24 cellular contexts compared by ENCODE assay signal in the genomic region with DNA sequence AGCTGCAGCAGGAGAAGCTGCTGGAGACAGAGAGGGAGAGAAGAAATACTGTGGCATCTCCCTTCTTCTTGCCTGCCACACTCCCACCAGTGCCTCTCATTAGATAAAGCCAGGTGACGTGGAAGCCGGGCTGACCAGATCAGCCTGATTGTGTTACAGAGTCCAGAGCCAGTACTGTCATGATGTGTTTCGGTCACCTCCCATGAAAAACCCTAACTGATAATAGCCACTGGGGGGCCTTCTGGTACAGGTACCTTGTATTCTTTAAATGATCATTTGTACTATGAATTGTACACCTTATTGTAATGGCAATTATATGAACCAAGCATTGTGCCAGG.
"Had no signal": no experiment of that assay in that cellular context is flagged by ENCODE, and none has a peak within 500 bp of the region (broad histone marks: within the 10 kb centered on the region; RNA-seq: fewer than 3 reads in every experiment).

No MANE protein-coding gene starts in this region.

- H3K27me3 ChIP-seq: esophagus muscularis mucosa, gastroesophageal sphincter, sigmoid colon, thyroid gland had no signal

- H3K9me3 ChIP-seq: esophagus muscularis mucosa, gastroesophageal sphincter, lower lobe of right lung, sigmoid colon, thyroid gland had no signal

- H3K4me3 ChIP-seq: coronary artery, esophagus muscularis mucosa, gastroesophageal sphincter, lower lobe of right lung, sigmoid colon, thyroid gland had no signal

- H3K9me3 Mint-ChIP-seq: activated naive CD8-positive, alpha-beta T cell treated with anti-CD3 and anti-CD28 coated beads for 36 hours; stimulated activated naive CD8-positive, alpha-beta T cell treated with anti-CD3 and anti-CD28 coated beads, Interleukin-15, Interleukin-2, amounts not matched to agents 100 ng/mL and 50 ng/mL, for 24 hours had no signal

- H3K27me3 Mint-ChIP-seq: activated CD4-positive, alpha-beta T cell treated with anti-CD3 and anti-CD28 coated beads for 36 hours; activated naive CD8-positive, alpha-beta T cell treated with anti-CD3 and anti-CD28 coated beads for 36 hours; stimulated activated naive CD8-positive, alpha-beta T cell treated with anti-CD3 and anti-CD28 coated beads, Interleukin-15, Interleukin-2, amounts not matched to agents 100 ng/mL and 50 ng/mL, for 24 hours had no signal

- H3K4me3 Mint-ChIP-seq: activated CD4-positive, alpha-beta T cell treated with anti-CD3 and anti-CD28 coated beads for 36 hours; activated naive CD8-positive, alpha-beta T cell treated with anti-CD3 and anti-CD28 coated beads for 36 hours; activated T-cell treated with anti-CD3 and anti-CD28 coated beads, Interleukin-2, amount 50 U/mL, for 4 hours; naive thymus-derived CD4-positive, alpha-beta T cell; neural crest cell; stimulated activated naive CD8-positive, alpha-beta T cell treated with anti-CD3 and anti-CD28 coated beads, Interleukin-15, Interleukin-2, amounts not matched to agents 100 ng/mL and 50 ng/mL, for 24 hours; WTC11 had no signal

- DNase-seq: activated CD4-positive, alpha-beta T cell treated with anti-CD3 and anti-CD28 coated beads for 36 hours; activated CD4-positive, alpha-beta T cell treated with anti-CD3 and anti-CD28 coated beads, Interleukin-2, amount 50 U/mL, for 4 hours; activated CD8-positive, alpha-beta memory T cell treated with anti-CD3 and anti-CD28 coated beads, Interleukin-2, amount 50 U/mL, for 48 hours; activated naive CD4-positive, alpha-beta T cell treated with Interleukin-2 at 50 U/mL for 16 hours; activated naive CD8-positive, alpha-beta T cell treated with anti-CD3 and anti-CD28 coated beads for 36 hours; activated T-cell treated with anti-CD3 and anti-CD28 coated beads, Interleukin-2, amount 50 U/mL, for 4 hours; head of caudate nucleus; hypothalamus; left cardiac atrium; lower lobe of right lung; naive thymus-derived CD4-positive, alpha-beta T cell; occipital lobe; sigmoid colon; stimulated activated CD4-positive, alpha-beta T cell treated with anti-CD3 and anti-CD28 coated beads, Interleukin-12 subunit alpha, Interleukin-12 subunit beta, amount 100 ng/mL, for 4 hours; stimulated activated CD4-positive, alpha-beta T cell treated with anti-CD3 and anti-CD28 coated beads, Interleukin-4, amount 100 ng/mL, for 4 hours; substantia nigra; T-helper 9 cell; thyroid gland had no signal

- H3K36me3 Mint-ChIP-seq: activated naive CD8-positive, alpha-beta T cell treated with anti-CD3 and anti-CD28 coated beads for 36 hours; naive thymus-derived CD4-positive, alpha-beta T cell; WTC11 had no signal

- H3K27ac ChIP-seq: coronary artery, esophagus muscularis mucosa, gastroesophageal sphincter, lower lobe of right lung, sigmoid colon, thyroid gland had no signal

- ATAC-seq: activated CD4-positive, alpha-beta T cell treated with anti-CD3 and anti-CD28 coated beads for 36 hours; activated T-cell treated with anti-CD3 and anti-CD28 coated beads, Interleukin-2, amount 50 U/mL, for 4 hours; gastroesophageal sphincter; lower lobe of right lung; naive thymus-derived CD4-positive, alpha-beta T cell; WTC11 had no signal

- H3K4me1 Mint-ChIP-seq: activated CD4-positive, alpha-beta T cell treated with anti-CD3 and anti-CD28 coated beads for 36 hours; activated naive CD8-positive, alpha-beta T cell treated with anti-CD3 and anti-CD28 coated beads for 36 hours; naive thymus-derived CD4-positive, alpha-beta T cell; neural crest cell had no signal

- H3K27ac Mint-ChIP-seq: activated CD4-positive, alpha-beta T cell treated with anti-CD3 and anti-CD28 coated beads for 36 hours; activated naive CD8-positive, alpha-beta T cell treated with anti-CD3 and anti-CD28 coated beads for 36 hours; naive thymus-derived CD4-positive, alpha-beta T cell; stimulated activated naive CD8-positive, alpha-beta T cell treated with anti-CD3 and anti-CD28 coated beads, Interleukin-15, Interleukin-2, amounts not matched to agents 100 ng/mL and 50 ng/mL, for 24 hours; WTC11 had no signal

- H3K4me1 ChIP-seq: esophagus muscularis mucosa, gastroesophageal sphincter, lower lobe of right lung, sigmoid colon, thyroid gland had no signal

- H3K36me3 ChIP-seq: esophagus muscularis mucosa, gastroesophageal sphincter, lower lobe of right lung, sigmoid colon, thyroid gland had no signal
